Comparison of ENCODE assay signal across 3 cellular contexts in the genomic region with DNA sequence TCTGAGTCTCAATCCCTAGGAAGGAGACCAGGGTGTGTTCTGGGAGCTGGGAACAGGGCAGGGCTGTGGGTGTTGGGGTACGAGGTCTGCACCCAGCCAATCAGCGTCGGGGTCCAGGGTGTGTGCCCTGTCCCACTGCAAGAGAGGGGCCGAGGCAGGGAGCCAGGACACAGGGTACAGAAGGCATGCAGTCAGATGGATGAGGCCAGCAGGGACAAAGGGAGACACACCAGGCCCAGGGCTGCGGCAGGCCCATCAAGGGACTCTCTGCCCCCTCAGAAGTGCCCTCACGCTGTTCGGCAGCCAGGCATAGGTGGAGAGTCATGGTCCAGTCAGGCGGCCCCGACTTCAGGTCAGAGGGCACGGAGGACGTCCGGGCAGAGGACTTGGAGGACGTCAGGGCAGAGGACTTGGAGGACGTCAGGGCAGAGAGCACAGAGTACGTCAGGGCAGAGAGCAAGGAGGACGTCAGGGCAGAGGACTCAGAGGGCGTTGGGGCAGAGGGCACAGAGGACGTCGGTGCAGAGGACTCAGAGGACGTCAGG.
TF ChIP-seq lines count a peak whose summit lies in the region.

No MANE protein-coding gene starts in this region.

TF ChIP-seq in SK-N-SH, 30 proteins besides CTCF, POLR2A, EP300 and RAD21:
- TF ChIP-seq YY1 (IDR thresholded peaks at IDR 0.05; ENCODE audit: low read depth) (no peak), MEF2A (IDR thresholded peaks at IDR 0.05; ENCODE audit: borderline replicate concordance, low read depth) (no peak), RXRA (IDR thresholded peaks at IDR 0.05; ENCODE audit: borderline replicate concordance, low read depth) (no peak), POLR2AphosphoS5 (IDR thresholded peaks at IDR 0.05; ENCODE audit: low read depth, low read length) (no peak), NRF1 (IDR thresholded peaks at IDR 0.05; ENCODE audit: low read depth, low read length) (no peak), NFIC (IDR thresholded peaks at IDR 0.05; ENCODE audit: borderline replicate concordance) (no peak), JUND (IDR thresholded peaks at IDR 0.05) (no peak)
- TF ChIP-seq, protein P1, sequence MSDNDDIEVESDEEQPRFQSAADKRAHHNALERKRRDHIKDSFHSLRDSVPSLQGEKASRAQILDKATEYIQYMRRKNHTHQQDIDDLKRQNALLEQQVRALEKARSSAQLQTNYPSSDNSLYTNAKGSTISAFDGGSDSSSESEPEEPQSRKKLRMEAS (IDR thresholded peaks at IDR 0.05; ENCODE audit: low read depth): no peak
- TF ChIP-seq, protein P2, sequence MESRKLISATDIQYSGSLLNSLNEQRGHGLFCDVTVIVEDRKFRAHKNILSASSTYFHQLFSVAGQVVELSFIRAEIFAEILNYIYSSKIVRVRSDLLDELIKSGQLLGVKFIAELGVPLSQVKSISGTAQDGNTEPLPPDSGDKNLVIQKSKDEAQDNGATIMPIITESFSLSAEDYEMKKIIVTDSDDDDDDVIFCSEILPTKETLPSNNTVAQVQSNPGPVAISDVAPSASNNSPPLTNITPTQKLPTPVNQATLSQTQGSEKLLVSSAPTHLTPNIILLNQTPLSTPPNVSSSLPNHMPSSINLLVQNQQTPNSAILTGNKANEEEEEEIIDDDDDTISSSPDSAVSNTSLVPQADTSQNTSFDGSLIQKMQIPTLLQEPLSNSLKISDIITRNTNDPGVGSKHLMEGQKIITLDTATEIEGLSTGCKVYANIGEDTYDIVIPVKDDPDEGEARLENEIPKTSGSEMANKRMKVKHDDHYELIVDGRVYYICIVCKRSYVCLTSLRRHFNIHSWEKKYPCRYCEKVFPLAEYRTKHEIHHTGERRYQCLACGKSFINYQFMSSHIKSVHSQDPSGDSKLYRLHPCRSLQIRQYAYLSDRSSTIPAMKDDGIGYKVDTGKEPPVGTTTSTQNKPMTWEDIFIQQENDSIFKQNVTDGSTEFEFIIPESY (IDR thresholded peaks at IDR 0.05; ENCODE audit: borderline replicate concordance, low read depth): no peak
- TF ChIP-seq, protein P3, sequence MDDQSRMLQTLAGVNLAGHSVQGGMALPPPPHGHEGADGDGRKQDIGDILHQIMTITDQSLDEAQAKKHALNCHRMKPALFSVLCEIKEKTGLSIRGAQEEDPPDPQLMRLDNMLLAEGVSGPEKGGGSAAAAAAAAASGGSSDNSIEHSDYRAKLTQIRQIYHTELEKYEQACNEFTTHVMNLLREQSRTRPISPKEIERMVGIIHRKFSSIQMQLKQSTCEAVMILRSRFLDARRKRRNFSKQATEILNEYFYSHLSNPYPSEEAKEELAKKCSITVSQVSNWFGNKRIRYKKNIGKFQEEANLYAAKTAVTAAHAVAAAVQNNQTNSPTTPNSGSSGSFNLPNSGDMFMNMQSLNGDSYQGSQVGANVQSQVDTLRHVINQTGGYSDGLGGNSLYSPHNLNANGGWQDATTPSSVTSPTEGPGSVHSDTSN (IDR thresholded peaks at IDR 0.05): no peak

TF ChIP-seq in SK-N-SH treated with all-trans-retinoic acid at 6 μM for 48 hours, 23 proteins besides CTCF, POLR2A, EP300 and RAD21:
- no peak for TF ChIP-seq ZFP30 (CRISPR knock-in tag; IDR thresholded peaks at IDR 0.05)
- TF ChIP-seq BACH2 (CRISPR knock-in tag; IDR thresholded peaks at IDR 0.05; ENCODE audit: borderline replicate concordance): no peak
- TF ChIP-seq CSDC2 (CRISPR knock-in tag; IDR thresholded peaks at IDR 0.05): no peak
- no peak for TF ChIP-seq ZNF8 (CRISPR knock-in tag; IDR thresholded peaks at IDR 0.05)
- TF ChIP-seq ISL1 (CRISPR knock-in tag; IDR thresholded peaks at IDR 0.05): no peak
- no peak for TF ChIP-seq ESRRG (CRISPR knock-in tag; IDR thresholded peaks at IDR 0.05)
- no peak for TF ChIP-seq PPARA (CRISPR knock-in tag; IDR thresholded peaks at IDR 0.05; ENCODE audit: borderline replicate concordance)
- TF ChIP-seq, protein P4, sequence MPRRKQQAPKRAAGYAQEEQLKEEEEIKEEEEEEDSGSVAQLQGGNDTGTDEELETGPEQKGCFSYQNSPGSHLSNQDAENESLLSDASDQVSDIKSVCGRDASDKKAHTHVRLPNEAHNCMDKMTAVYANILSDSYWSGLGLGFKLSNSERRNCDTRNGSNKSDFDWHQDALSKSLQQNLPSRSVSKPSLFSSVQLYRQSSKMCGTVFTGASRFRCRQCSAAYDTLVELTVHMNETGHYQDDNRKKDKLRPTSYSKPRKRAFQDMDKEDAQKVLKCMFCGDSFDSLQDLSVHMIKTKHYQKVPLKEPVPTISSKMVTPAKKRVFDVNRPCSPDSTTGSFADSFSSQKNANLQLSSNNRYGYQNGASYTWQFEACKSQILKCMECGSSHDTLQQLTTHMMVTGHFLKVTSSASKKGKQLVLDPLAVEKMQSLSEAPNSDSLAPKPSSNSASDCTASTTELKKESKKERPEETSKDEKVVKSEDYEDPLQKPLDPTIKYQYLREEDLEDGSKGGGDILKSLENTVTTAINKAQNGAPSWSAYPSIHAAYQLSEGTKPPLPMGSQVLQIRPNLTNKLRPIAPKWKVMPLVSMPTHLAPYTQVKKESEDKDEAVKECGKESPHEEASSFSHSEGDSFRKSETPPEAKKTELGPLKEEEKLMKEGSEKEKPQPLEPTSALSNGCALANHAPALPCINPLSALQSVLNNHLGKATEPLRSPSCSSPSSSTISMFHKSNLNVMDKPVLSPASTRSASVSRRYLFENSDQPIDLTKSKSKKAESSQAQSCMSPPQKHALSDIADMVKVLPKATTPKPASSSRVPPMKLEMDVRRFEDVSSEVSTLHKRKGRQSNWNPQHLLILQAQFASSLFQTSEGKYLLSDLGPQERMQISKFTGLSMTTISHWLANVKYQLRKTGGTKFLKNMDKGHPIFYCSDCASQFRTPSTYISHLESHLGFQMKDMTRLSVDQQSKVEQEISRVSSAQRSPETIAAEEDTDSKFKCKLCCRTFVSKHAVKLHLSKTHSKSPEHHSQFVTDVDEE (CRISPR knock-in tag; IDR thresholded peaks at IDR 0.05): no peak
- TF ChIP-seq, protein P5, sequence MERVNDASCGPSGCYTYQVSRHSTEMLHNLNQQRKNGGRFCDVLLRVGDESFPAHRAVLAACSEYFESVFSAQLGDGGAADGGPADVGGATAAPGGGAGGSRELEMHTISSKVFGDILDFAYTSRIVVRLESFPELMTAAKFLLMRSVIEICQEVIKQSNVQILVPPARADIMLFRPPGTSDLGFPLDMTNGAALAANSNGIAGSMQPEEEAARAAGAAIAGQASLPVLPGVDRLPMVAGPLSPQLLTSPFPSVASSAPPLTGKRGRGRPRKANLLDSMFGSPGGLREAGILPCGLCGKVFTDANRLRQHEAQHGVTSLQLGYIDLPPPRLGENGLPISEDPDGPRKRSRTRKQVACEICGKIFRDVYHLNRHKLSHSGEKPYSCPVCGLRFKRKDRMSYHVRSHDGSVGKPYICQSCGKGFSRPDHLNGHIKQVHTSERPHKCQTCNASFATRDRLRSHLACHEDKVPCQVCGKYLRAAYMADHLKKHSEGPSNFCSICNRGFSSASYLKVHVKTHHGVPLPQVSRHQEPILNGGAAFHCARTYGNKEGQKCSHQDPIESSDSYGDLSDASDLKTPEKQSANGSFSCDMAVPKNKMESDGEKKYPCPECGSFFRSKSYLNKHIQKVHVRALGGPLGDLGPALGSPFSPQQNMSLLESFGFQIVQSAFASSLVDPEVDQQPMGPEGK (CRISPR knock-in tag; IDR thresholded peaks at IDR 0.05; ENCODE audit: borderline replicate concordance): no peak
- TF ChIP-seq, protein P6, sequence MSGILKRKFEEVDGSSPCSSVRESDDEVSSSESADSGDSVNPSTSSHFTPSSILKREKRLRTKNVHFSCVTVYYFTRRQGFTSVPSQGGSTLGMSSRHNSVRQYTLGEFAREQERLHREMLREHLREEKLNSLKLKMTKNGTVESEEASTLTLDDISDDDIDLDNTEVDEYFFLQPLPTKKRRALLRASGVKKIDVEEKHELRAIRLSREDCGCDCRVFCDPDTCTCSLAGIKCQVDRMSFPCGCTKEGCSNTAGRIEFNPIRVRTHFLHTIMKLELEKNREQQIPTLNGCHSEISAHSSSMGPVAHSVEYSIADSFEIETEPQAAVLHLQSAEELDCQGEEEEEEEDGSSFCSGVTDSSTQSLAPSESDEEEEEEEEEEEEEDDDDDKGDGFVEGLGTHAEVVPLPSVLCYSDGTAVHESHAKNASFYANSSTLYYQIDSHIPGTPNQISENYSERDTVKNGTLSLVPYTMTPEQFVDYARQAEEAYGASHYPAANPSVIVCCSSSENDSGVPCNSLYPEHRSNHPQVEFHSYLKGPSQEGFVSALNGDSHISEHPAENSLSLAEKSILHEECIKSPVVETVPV (CRISPR knock-in tag; IDR thresholded peaks at IDR 0.05): no peak
- TF ChIP-seq ARNTL (CRISPR knock-in tag; IDR thresholded peaks at IDR 0.05; ENCODE audit: borderline replicate concordance, low read depth): no peak
- no peak for TF ChIP-seq ZFP3 (CRISPR knock-in tag; IDR thresholded peaks at IDR 0.05)
- TF ChIP-seq TOX (CRISPR knock-in tag; IDR thresholded peaks at IDR 0.05; ENCODE audit: borderline replicate concordance): no peak
- TF ChIP-seq ZNF70 (CRISPR knock-in tag; IDR thresholded peaks at IDR 0.05): no peak
- no peak for TF ChIP-seq ZC3H10 (CRISPR knock-in tag; IDR thresholded peaks at IDR 0.05)
- no peak for TF ChIP-seq GLIS3 (CRISPR knock-in tag; IDR thresholded peaks at IDR 0.05)
- TF ChIP-seq TCF4 (CRISPR knock-in tag; IDR thresholded peaks at IDR 0.05; ENCODE audit: borderline replicate concordance): no peak
- TF ChIP-seq SNAI2 (CRISPR knock-in tag; IDR thresholded peaks at IDR 0.05): no peak

TF ChIP-seq in H1, 55 proteins besides CTCF, POLR2A, EP300 and RAD21:
- TF ChIP-seq, protein P7, sequence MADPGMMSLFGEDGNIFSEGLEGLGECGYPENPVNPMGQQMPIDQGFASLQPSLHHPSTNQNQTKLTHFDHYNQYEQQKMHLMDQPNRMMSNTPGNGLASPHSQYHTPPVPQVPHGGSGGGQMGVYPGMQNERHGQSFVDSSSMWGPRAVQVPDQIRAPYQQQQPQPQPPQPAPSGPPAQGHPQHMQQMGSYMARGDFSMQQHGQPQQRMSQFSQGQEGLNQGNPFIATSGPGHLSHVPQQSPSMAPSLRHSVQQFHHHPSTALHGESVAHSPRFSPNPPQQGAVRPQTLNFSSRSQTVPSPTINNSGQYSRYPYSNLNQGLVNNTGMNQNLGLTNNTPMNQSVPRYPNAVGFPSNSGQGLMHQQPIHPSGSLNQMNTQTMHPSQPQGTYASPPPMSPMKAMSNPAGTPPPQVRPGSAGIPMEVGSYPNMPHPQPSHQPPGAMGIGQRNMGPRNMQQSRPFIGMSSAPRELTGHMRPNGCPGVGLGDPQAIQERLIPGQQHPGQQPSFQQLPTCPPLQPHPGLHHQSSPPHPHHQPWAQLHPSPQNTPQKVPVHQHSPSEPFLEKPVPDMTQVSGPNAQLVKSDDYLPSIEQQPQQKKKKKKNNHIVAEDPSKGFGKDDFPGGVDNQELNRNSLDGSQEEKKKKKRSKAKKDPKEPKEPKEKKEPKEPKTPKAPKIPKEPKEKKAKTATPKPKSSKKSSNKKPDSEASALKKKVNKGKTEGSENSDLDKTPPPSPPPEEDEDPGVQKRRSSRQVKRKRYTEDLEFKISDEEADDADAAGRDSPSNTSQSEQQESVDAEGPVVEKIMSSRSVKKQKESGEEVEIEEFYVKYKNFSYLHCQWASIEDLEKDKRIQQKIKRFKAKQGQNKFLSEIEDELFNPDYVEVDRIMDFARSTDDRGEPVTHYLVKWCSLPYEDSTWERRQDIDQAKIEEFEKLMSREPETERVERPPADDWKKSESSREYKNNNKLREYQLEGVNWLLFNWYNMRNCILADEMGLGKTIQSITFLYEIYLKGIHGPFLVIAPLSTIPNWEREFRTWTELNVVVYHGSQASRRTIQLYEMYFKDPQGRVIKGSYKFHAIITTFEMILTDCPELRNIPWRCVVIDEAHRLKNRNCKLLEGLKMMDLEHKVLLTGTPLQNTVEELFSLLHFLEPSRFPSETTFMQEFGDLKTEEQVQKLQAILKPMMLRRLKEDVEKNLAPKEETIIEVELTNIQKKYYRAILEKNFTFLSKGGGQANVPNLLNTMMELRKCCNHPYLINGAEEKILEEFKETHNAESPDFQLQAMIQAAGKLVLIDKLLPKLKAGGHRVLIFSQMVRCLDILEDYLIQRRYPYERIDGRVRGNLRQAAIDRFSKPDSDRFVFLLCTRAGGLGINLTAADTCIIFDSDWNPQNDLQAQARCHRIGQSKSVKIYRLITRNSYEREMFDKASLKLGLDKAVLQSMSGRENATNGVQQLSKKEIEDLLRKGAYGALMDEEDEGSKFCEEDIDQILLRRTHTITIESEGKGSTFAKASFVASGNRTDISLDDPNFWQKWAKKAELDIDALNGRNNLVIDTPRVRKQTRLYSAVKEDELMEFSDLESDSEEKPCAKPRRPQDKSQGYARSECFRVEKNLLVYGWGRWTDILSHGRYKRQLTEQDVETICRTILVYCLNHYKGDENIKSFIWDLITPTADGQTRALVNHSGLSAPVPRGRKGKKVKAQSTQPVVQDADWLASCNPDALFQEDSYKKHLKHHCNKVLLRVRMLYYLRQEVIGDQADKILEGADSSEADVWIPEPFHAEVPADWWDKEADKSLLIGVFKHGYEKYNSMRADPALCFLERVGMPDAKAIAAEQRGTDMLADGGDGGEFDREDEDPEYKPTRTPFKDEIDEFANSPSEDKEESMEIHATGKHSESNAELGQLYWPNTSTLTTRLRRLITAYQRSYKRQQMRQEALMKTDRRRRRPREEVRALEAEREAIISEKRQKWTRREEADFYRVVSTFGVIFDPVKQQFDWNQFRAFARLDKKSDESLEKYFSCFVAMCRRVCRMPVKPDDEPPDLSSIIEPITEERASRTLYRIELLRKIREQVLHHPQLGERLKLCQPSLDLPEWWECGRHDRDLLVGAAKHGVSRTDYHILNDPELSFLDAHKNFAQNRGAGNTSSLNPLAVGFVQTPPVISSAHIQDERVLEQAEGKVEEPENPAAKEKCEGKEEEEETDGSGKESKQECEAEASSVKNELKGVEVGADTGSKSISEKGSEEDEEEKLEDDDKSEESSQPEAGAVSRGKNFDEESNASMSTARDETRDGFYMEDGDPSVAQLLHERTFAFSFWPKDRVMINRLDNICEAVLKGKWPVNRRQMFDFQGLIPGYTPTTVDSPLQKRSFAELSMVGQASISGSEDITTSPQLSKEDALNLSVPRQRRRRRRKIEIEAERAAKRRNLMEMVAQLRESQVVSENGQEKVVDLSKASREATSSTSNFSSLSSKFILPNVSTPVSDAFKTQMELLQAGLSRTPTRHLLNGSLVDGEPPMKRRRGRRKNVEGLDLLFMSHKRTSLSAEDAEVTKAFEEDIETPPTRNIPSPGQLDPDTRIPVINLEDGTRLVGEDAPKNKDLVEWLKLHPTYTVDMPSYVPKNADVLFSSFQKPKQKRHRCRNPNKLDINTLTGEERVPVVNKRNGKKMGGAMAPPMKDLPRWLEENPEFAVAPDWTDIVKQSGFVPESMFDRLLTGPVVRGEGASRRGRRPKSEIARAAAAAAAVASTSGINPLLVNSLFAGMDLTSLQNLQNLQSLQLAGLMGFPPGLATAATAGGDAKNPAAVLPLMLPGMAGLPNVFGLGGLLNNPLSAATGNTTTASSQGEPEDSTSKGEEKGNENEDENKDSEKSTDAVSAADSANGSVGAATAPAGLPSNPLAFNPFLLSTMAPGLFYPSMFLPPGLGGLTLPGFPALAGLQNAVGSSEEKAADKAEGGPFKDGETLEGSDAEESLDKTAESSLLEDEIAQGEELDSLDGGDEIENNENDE (IDR thresholded peaks at IDR 0.05; ENCODE audit: insufficient replicate concordance, low read length): no peak
- TF ChIP-seq RNF2 (IDR thresholded peaks at IDR 0.05; ENCODE audit: borderline replicate concordance, low read depth, low read length, missing control alignments, poor library complexity, severe bottlenecking) (no peak), KDM5A (IDR thresholded peaks at IDR 0.05; ENCODE audit: low read length) (no peak), CHD2 (IDR thresholded peaks at IDR 0.05; ENCODE audit: low read length) (no peak), ASH2L (IDR thresholded peaks at IDR 0.05; ENCODE audit: low read length) (no peak), CBX8 (IDR thresholded peaks at IDR 0.05; ENCODE audit: borderline replicate concordance, low read depth, low read length) (no peak), EGR1 (IDR thresholded peaks at IDR 0.05; ENCODE audit: borderline replicate concordance, low read depth, low read length) (no peak), GABPA (IDR thresholded peaks at IDR 0.05; ENCODE audit: borderline replicate concordance, insufficient read depth, low read length) (no peak), KDM1A (IDR thresholded peaks at IDR 0.05; ENCODE audit: borderline replicate concordance, low read length) (no peak)
